Comparison of ENCODE assay signal across 15 cellular contexts in genomic region chr2:29765711-29766110, GRCh38.
A peak's percentile ranks its signal among the peaks of the same experiment; 100 is the strongest.
DNase-seq lines count a peak whose midpoint lies in the region; ATAC-seq, FAIRE-seq and TF ChIP-seq lines count a peak whose summit lies in the region.
"Had no signal": no experiment of that assay in that cellular context is flagged by ENCODE, and none has a peak within 500 bp of the region (broad histone marks: within the 10 kb centered on the region; RNA-seq: fewer than 3 reads in every experiment).

No MANE protein-coding gene starts in this region.

- TF ChIP-seq POLR2A in GM12891 (IDR thresholded peaks at IDR 0.05; ENCODE audit: low read depth, low read length), result no peak

- H3K9me3 ChIP-seq in adipocyte (ENCODE audit: control insufficient read depth, low read length), result no peaks in the 10 kb centered on the region
- H3K9me3 ChIP-seq: Peyer's patch, SJSA1 had no signal

- no peaks in the 10 kb centered on the region for H3K36me3 ChIP-seq in adipocyte (ENCODE audit: control insufficient read depth, insufficient read depth, low read length, severe bottlenecking)
- H3K36me3 ChIP-seq: Peyer's patch, SJSA1 had no signal

- no peak for ATAC-seq in left ventricle myocardium superior
- ATAC-seq: K562 had no signal

- intact Hi-C loops in left ventricle myocardium superior (cut with micrococcal nuclease), result no loop called here

- no peak for FAIRE-seq in GM12891 (lab: Jason Lieb, UNC)
- FAIRE-seq: K562 had no signal

- peaks cover 20% of the 10 kb centered on the region for H3K4me1 ChIP-seq in adipocyte (ENCODE audit: control insufficient read depth, insufficient read depth, low read length)
- H3K4me1 ChIP-seq: Peyer's patch, SJSA1 had no signal

- H3K27me3 ChIP-seq in adipocyte (replicated peaks; ENCODE audit: control insufficient read depth, insufficient read depth, low read length), result no peaks in the 10 kb centered on the region
- H3K27me3 ChIP-seq: Peyer's patch, SJSA1 had no signal

- peak; percentile 8 for DNase-seq in EH (ENCODE audit: low read depth)
- peak; percentile 84 for DNase-seq in adipocyte (ENCODE audit: low read depth)
- peak; percentile 64 for DNase-seq in fibroblast of peridontal ligament (ENCODE audit: extremely low read depth)
- DNase-seq in left ventricle myocardium superior, result no peak
- DNase-seq in T-helper 1 cell, result no peak
- DNase-seq in GM12891 (ENCODE audit: insufficient read length, low spot score), result no peak
- DNase-seq in cerebellar nuclear complex (lab: John Stamatoyannopoulos, UW), result no peak
- DNase-seq: ACHN, DMS79 treated with DMSO at 0.1 percent for 48 hours, GDM1, NCI-H1105, NCI-H2081, Peyer's patch had no signal

- H3K4me3 ChIP-seq in adipocyte (ENCODE audit: low read length), result no peak overlapping the region
- H3K4me3 ChIP-seq: K562, Peyer's patch, SJSA1 had no signal

- no peak overlapping the region for H3K9ac ChIP-seq in adipocyte (ENCODE audit: low read length)

TF ChIP-seq in GM12891, 5 proteins besides CTCF, POLR2A, EP300 and RAD21:
- no peak for TF ChIP-seq TAF1 (IDR thresholded peaks at IDR 0.05; ENCODE audit: low read depth, low read length)
- TF ChIP-seq SPI1 (IDR thresholded peaks at IDR 0.05; ENCODE audit: low read depth, low read length), result no peak
- no peak for TF ChIP-seq PAX5 (IDR thresholded peaks at IDR 0.05; ENCODE audit: insufficient read depth, low read length, severe bottlenecking)
- no peak for TF ChIP-seq POU2F2 (IDR thresholded peaks at IDR 0.05; ENCODE audit: low read depth, low read length)
- no peak for TF ChIP-seq POLR2AphosphoS5 (IDR thresholded peaks at IDR 0.05; ENCODE audit: low read depth, low read length)

Comparison
In these comparisons a context has a peak if more than half of its experiments do, and no peak if none do; other contexts are left out.
1. DNase-seq: peak in EH (single experiment), adipocyte (single experiment) and fibroblast of peridontal ligament (single experiment); none in left ventricle myocardium superior (single experiment), T-helper 1 cell (0 of 5), GM12891 (single experiment) and cerebellar nuclear complex (0 of 2).